In the genomic region with DNA sequence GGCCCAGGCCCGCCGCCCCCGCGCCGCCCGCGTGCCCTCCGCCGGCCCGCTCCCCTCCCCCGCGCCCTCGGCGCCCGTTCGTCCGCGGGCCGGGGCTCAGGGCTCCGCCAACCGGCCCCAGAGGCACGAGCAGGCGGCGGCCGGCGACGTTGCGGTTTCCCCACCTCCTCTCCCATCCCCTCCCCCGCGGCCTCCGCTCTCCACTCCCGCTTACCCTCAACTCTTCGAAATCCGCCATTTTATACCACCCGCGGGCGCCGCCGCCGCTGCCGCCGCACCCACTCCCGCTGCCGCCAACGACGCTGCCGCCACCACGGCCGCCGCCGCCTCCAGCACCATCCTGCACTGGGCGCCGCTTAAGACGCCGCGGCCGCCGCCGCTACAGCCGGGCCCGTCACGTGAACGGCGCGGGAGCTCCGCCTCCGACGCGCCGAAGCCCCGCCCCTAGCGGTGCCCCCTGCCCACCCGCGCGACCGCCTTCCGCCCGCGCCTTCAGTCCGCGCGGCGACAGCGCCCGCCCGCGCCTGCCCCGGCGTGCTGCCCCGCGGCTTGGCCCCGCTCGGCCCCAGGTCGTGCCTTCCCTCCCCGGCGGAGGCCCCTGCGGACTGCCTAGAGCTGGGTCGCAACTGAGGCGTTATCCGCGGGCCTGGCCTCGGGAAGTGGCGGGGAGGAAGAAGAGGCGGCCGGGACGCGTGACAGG, we compare ENCODE assay signal across 1 cellular context.
TF ChIP-seq lines count a peak whose summit lies in the region.

Gene KATNAL2 (plus strand): TSS at position 495 of the 700 bp plus-strand sequence. CDS start 29,271 bp downstream, outside the sequence.
Gene PIAS2 (minus strand): TSS at position 400 of the 700 bp plus-strand sequence. CDS start 162 bp downstream, at position 238.

TF ChIP-seq in WTC11, 78 proteins besides CTCF, POLR2A, EP300 and RAD21 (continued from another document):
- TF ChIP-seq MXD4 (CRISPR knock-in tag; IDR thresholded peaks at IDR 0.05; ENCODE audit: borderline replicate concordance) (no peak), SMAD3 (CRISPR knock-in tag; IDR thresholded peaks at IDR 0.05; ENCODE audit: borderline replicate concordance) (no peak), GABPB1 (CRISPR knock-in tag; IDR thresholded peaks at IDR 0.05) (no peak), HMGXB4 (CRISPR knock-in tag; IDR thresholded peaks at IDR 0.05) (peak; percentile 60), ZNF671 (CRISPR knock-in tag; IDR thresholded peaks at IDR 0.05) (no peak), TP53 (CRISPR knock-in tag; IDR thresholded peaks at IDR 0.05) (peak; percentile 77; the same call in 1 of the 2 replicates)
- TF ChIP-seq, protein P1, sequence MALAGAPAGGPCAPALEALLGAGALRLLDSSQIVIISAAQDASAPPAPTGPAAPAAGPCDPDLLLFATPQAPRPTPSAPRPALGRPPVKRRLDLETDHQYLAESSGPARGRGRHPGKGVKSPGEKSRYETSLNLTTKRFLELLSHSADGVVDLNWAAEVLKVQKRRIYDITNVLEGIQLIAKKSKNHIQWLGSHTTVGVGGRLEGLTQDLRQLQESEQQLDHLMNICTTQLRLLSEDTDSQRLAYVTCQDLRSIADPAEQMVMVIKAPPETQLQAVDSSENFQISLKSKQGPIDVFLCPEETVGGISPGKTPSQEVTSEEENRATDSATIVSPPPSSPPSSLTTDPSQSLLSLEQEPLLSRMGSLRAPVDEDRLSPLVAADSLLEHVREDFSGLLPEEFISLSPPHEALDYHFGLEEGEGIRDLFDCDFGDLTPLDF (CRISPR knock-in tag; IDR thresholded peaks at IDR 0.05), result no peak
